ENCODE assay signal across 21 cellular contexts in the genomic region with DNA sequence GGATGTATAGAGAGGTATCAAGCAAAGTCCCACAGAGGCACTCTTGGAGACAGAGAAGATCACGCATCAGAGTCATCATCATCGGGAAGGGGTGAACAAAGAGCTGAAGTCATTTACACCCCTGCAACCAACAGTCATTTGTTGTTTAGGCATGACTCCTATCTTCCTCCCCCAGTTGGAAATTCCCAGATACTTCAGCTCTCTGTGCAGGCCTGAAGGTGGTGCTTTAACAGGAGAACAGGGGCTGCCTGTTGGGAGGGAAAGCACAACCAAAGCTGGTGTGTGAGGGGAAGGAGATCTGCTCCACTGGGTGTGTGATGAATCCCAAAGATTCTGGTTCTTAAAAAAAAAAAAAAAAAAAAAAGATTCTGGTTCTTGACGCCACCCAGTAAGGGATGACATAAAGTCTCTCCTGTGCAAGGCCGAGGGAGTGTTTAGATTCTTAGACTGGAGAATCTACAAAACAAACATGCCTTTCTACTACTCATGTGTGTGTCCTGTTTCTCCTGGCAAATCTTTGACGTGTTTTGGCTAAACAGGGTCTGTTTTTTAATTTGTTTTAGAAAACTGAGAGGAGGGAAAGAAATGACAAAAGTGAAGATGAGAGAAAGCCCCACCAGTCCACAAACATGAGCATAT.
DNase-seq lines count a peak whose midpoint lies in the region; ATAC-seq, FAIRE-seq and TF ChIP-seq lines count a peak whose summit lies in the region.
"Had no signal": no experiment of that assay in that cellular context is flagged by ENCODE, and none has a peak within 500 bp of the region (broad histone marks: within the 10 kb centered on the region; RNA-seq: fewer than 3 reads in every experiment).

No MANE protein-coding gene starts in this region.

- H3K27me3 Mint-ChIP-seq in Calu3 (ENCODE audit: unreplicated experiment) = no peaks in the 10 kb centered on the region

- peak; percentile 38 for DNase-seq in Daoy (ENCODE audit: low read depth)
- DNase-seq in RCC 7860 (ENCODE audit: low spot score) = peak; percentile 47
- no peak for DNase-seq in choroid plexus epithelial cell (ENCODE audit: low read depth)
- DNase-seq in kidney tubule cell (ENCODE audit: low spot score) = peak; percentile 84
- no peak for DNase-seq in Calu3
- DNase-seq in DMS53 (lab: John Stamatoyannopoulos, UW) = no peak
- no peak for DNase-seq in DMS53 treated with DMSO at 0.1 percent for 48 hours (lab: John Stamatoyannopoulos, UW; ENCODE audit: unreplicated experiment)
- DNase-seq: ACHN, KG1, MV-4-11, NCI-H1694 treated with DMSO at 0.1 percent for 48 hours, NCI-H510A treated with DMSO at 0.1 percent for 48 hours, NCI-H82, OCI-M1, RPMI8226, SHP77 treated with DMSO at 0.1 percent for 48 hours had no signal

- FAIRE-seq in RCC 7860 (lab: Jason Lieb, UNC) = no peak
- FAIRE-seq: GM12892, H54, HepG2 had no signal

- H3K27ac Mint-ChIP-seq in Calu3 (ENCODE audit: unreplicated experiment) = no peak overlapping the region

- CTCF ChIA-PET in Calu3 (lab: Charles Lee) = interaction anchor here (0.6 to 0.7 kb wide), 3 partner anchors 62 to 582 kb away, joined by 3 to 6 read pairs (median 4); no protein-coding TSS in a partner anchor

- BruUV-seq in Calu3 (replicated peaks; lab: Mats Ljungman, UMichigan) = no TSS peak

- H3K9me3 Mint-ChIP-seq in Calu3 (ENCODE audit: low read depth, unreplicated experiment) = peaks cover 5% of the 10 kb centered on the region

- no peaks in the 10 kb centered on the region for H3K36me3 Mint-ChIP-seq in Calu3 (ENCODE audit: insufficient read depth, unreplicated experiment)

- H3K4me3 ChIP-seq in choroid plexus epithelial cell (ENCODE audit: low read depth, low read length) = no peak overlapping the region

- peak; percentile 20 for TF ChIP-seq CTCF in choroid plexus epithelial cell (conservative IDR thresholded peaks at IDR 0.05; ENCODE audit: low read depth, low read length)
- TF ChIP-seq CTCF in Calu3 (IDR thresholded peaks at IDR 0.05; ENCODE audit: unreplicated experiment) = no peak

- ATAC-seq in HG02938 (IDR thresholded peaks at IDR 0.05; ENCODE audit: unreplicated experiment) = no peak
- ATAC-seq: HepG2, SK-N-SH treated with all-trans-retinoic acid at 6 μM for 48 hours had no signal

- intact Hi-C loops in Calu3 (cut with micrococcal nuclease; ENCODE audit: unreplicated experiment) = no loop called here

- H3K4me1 Mint-ChIP-seq in Calu3 (ENCODE audit: low read depth, unreplicated experiment) = no peaks in the 10 kb centered on the region

- H3K4me3 Mint-ChIP-seq in Calu3 (ENCODE audit: low read depth, unreplicated experiment) = no peak overlapping the region

Comparison
In these comparisons a context has a peak if more than half of its experiments do, and no peak if none do; other contexts are left out.
1. DNase-seq: peak in Daoy (single experiment), RCC 7860 (single experiment) and kidney tubule cell (single experiment); none in choroid plexus epithelial cell (single experiment), Calu3 (single experiment), DMS53 (single experiment) and DMS53 treated with DMSO at 0.1 percent for 48 hours (single experiment).